1 cellular context compared by ENCODE assay signal in genomic region chr1:21775985-21776562, GRCh38.
TF ChIP-seq lines count a peak whose summit lies in the region.

No MANE protein-coding gene starts in this region.

TF ChIP-seq in A549, 52 proteins besides CTCF, POLR2A, EP300 and RAD21 (continued from another document):
- TF ChIP-seq E2F6 (IDR thresholded peaks at IDR 0.05; ENCODE audit: borderline replicate concordance, low read depth) (no peak), ZFP36 (IDR thresholded peaks at IDR 0.05; ENCODE audit: borderline replicate concordance, partially characterized antibody) (peak; percentile 51), CEBPB (IDR thresholded peaks at IDR 0.05) (peak in 1 of 2 experiments; percentile 23; a peak in 1 of 4 replicates), MAFK (IDR thresholded peaks at IDR 0.05; ENCODE audit: partially characterized antibody) (no peak), PHF8 (IDR thresholded peaks at IDR 0.05; ENCODE audit: borderline replicate concordance, low read depth) (no peak)
TF ChIP-seq in A549: peak in this region for 6.
